Comparison of ENCODE assay signal across 1 cellular context in genomic region chr11:108289699-108290098, GRCh38.
TF ChIP-seq lines count a peak whose summit lies in the region.

No MANE protein-coding gene starts in this region.

TF ChIP-seq in GM23338, 12 proteins besides CTCF, POLR2A, EP300 and RAD21 (continued from another document):
- TF ChIP-seq CREB1 (CRISPR knock-in tag; IDR thresholded peaks at IDR 0.05; ENCODE audit: low read depth) (no peak), POLR2AphosphoS5 (IDR thresholded peaks at IDR 0.05; ENCODE audit: low read depth) (no peak), ZNF114 (CRISPR knock-in tag; IDR thresholded peaks at IDR 0.05) (no peak), ETS1 (IDR thresholded peaks at IDR 0.05) (no peak), EZH2phosphoT487 (IDR thresholded peaks at IDR 0.05; ENCODE audit: unreplicated experiment) (no peak), STAT1 (IDR thresholded peaks at IDR 0.05; ENCODE audit: unreplicated experiment) (no peak), REST (IDR thresholded peaks at IDR 0.05; ENCODE audit: unreplicated experiment) (no peak), NANOG (IDR thresholded peaks at IDR 0.05; ENCODE audit: borderline replicate concordance) (no peak), ZNF331 (CRISPR knock-in tag; IDR thresholded peaks at IDR 0.05; ENCODE audit: low read depth) (no peak), JUNB (IDR thresholded peaks at IDR 0.05; ENCODE audit: unreplicated experiment) (no peak)
TF ChIP-seq in GM23338: peak in this region for 0.
